ENCODE assay signal across 8 cellular contexts in the genomic region with DNA sequence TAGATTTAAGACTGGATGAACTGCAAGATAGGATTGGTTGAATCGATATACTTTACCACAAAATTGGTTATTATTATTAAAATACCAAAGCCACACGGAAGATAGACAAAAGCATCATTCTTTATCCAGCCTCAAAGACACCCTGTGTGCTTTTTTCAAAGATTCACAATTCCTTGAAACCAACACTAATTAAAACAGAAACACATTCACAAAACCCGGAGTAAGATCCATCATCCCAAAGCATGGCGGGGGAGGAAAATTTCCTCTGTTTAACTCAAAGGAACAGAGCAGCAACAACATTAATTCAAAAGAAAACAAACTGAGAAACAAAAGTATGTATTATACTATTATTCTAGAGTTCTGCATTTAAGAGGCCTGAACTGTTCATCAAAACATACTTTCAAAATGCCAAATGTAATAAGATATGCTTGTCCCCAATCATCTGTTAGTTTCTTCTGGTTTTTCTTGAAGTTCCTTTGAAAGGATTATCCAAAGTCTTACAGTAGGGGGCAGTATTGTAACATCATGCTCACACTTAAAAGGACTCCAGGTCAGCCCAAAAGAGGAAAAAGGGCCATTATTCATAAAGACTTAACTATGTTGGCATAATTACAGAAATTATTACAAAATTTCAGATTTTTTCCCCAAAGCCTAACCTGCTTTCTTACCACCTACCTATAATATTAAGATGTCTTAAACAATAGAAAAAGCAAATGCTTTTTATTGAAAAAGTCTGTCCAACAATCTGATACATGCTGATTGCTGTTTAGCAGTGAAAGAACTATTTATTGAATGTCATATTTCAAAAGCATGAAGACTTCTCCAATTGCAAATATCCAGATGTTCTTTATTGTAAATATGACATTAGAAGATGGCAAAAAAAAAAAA.
DNase-seq lines count a peak whose midpoint lies in the region; ATAC-seq and TF ChIP-seq lines count a peak whose summit lies in the region.

No MANE protein-coding gene starts in this region.

- H3K36me3 Mint-ChIP-seq in stimulated activated naive B cell treated with anti-CD40 and anti-IgM and Interleukin-4, amounts not matched to agents 10 μg/mL and 1 μg/mL and 100 μg/mL, for 72 hours, result no peaks in the 10 kb centered on the region

- no peaks in the 10 kb centered on the region for H3K27me3 Mint-ChIP-seq in stimulated activated naive B cell treated with anti-CD40 and anti-IgM and Interleukin-4, amounts not matched to agents 10 μg/mL and 1 μg/mL and 100 μg/mL, for 72 hours

- DNase-seq in GM04503 (ENCODE audit: low read depth) (peak; percentile 57), NCI-H345 treated with DMSO at 0.1 percent for 48 hours (lab: John Stamatoyannopoulos, UW; ENCODE audit: unreplicated experiment) (peak; percentile 16), astrocyte of the cerebellum (ENCODE audit: low read depth) (peak; percentile 88), iPS DF 4.7 (ENCODE audit: extremely low read depth, low spot score) (peak; percentile 56), HK-2 (ENCODE audit: unreplicated experiment) (no peak)
- no peak for DNase-seq in stimulated activated naive B cell treated with anti-CD40 and anti-IgM and Interleukin-4, amounts not matched to agents 10 μg/mL and 1 μg/mL and 100 μg/mL, for 72 hours

- H3K4me3 ChIP-seq in astrocyte of the cerebellum (ENCODE audit: low read depth, low read length), result no peak overlapping the region

- peaks cover 3 to 4% of the 10 kb centered on the region in 2 donors for H3K4me1 Mint-ChIP-seq in stimulated activated naive B cell treated with anti-CD40 and anti-IgM and Interleukin-4, amounts not matched to agents 10 μg/mL and 1 μg/mL and 100 μg/mL, for 72 hours

- in situ Hi-C loops in astrocyte of the cerebellum (cut with HindIII; ENCODE audit: low sequenced_read_pairs), result no loop called here

- ATAC-seq in HG02885 (IDR thresholded peaks at IDR 0.05; ENCODE audit: poor library complexity, unreplicated experiment) (peak; percentile 77), HG02588 (IDR thresholded peaks at IDR 0.05; ENCODE audit: unreplicated experiment) (no peak)
- peak; percentile 46 to 70 for ATAC-seq in stimulated activated naive B cell treated with anti-CD40 and anti-IgM and Interleukin-4, amounts not matched to agents 10 μg/mL and 1 μg/mL and 100 μg/mL, for 72 hours (replicated peaks)

- H3K4me3 Mint-ChIP-seq in stimulated activated naive B cell treated with anti-CD40 and anti-IgM and Interleukin-4, amounts not matched to agents 10 μg/mL and 1 μg/mL and 100 μg/mL, for 72 hours, result no peak overlapping the region

- no peaks in the 10 kb centered on the region for H3K9me3 Mint-ChIP-seq in stimulated activated naive B cell treated with anti-CD40 and anti-IgM and Interleukin-4, amounts not matched to agents 10 μg/mL and 1 μg/mL and 100 μg/mL, for 72 hours

- TF ChIP-seq CTCF in astrocyte of the cerebellum (IDR thresholded peaks at IDR 0.05; ENCODE audit: low read depth, low read length, missing control alignments), result peak; percentile 61

- no peak overlapping the region for H3K27ac Mint-ChIP-seq in stimulated activated naive B cell treated with anti-CD40 and anti-IgM and Interleukin-4, amounts not matched to agents 10 μg/mL and 1 μg/mL and 100 μg/mL, for 72 hours

Comparison
In these comparisons a context has a peak if more than half of its experiments do, and no peak if none do; other contexts are left out.
1. DNase-seq: peak in GM04503 (single experiment), NCI-H345 treated with DMSO at 0.1 percent for 48 hours (single experiment), astrocyte of the cerebellum (single experiment) and iPS DF 4.7 (single experiment); none in stimulated activated naive B cell treated with anti-CD40 and anti-IgM and Interleukin-4, amounts not matched to agents 10 μg/mL and 1 μg/mL and 100 μg/mL, for 72 hours (single experiment) and HK-2 (single experiment).